In the genomic region with DNA sequence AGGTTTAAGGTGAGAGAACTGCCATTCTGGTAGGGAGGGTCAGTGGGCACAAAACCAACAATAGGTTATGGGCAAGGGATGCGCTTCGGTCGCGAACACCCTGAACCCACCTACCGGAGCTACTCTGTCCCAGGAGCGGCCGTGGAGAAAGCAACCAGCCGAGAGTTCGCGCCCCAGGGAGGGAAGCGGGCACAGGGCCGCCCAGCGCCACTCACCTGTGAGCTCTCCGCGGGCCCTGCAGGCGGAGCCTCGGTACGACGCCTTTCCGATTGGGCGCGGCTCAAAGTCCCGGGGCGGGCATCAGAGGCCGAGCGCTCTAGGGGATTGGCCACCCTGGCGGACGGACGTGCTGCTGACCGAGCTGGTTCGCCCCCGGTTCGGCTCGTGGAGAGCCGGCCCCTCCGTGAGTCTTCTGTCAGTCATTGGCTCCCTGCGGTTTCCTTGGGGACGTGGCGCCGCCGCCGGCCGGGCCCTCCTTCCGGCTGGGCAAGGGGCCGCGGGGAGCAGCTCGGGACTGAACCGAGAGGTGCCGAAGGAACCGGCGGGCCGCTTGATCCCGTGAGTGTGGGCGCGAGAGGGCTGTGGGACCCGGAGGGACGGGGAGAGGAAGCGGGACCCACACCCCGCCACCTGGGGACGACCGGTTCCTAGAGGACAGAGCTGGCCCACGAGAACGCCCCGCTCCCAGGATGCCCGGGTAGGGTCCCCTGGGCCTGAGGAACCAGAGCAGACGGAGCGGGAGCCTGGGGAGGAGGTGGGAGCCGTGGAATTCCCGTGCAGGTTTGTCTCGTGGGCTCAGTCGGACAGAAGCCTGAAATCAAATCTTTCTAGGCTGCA, we compare ENCODE assay signal across 8 cellular contexts. TPM values are rescaled to one million over a fixed set of nuclear protein-coding genes. Genes with fewer than 3 reads are reported as not detected.
DNase-seq lines count a peak whose midpoint lies in the region; ATAC-seq and TF ChIP-seq lines count a peak whose summit lies in the region.

A gene with protein sequence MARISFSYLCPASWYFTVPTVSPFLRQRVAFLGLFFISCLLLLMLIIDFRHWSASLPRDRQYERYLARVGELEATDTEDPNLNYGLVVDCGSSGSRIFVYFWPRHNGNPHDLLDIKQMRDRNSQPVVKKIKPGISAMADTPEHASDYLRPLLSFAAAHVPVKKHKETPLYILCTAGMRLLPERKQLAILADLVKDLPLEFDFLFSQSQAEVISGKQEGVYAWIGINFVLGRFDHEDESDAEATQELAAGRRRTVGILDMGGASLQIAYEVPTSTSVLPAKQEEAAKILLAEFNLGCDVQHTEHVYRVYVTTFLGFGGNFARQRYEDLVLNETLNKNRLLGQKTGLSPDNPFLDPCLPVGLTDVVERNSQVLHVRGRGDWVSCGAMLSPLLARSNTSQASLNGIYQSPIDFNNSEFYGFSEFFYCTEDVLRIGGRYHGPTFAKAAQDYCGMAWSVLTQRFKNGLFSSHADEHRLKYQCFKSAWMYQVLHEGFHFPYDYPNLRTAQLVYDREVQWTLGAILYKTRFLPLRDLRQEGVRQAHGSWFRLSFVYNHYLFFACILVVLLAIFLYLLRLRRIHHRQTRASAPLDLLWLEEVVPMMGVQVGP (plus strand): TSS at position 479 of the 837 bp plus-strand sequence. CDS start 448 bp downstream, outside the sequence.

- no peaks in the 10 kb centered on the region for H3K9me3 Mint-ChIP-seq in GM23338
- no peaks in the 10 kb centered on the region for H3K9me3 Mint-ChIP-seq in activated T-helper 17 cell treated with anti-CD3 and anti-CD28 coated beads, Interleukin-2, amount 50 U/mL, for 72 hours
- no peaks in the 10 kb centered on the region for H3K9me3 Mint-ChIP-seq in naive thymus-derived CD8-positive, alpha-beta T cell
- H3K9me3 Mint-ChIP-seq in stimulated activated naive B cell treated with anti-CD40 and anti-IgM and Interleukin-4, amounts not matched to agents 10 μg/mL and 1 μg/mL and 100 μg/mL, for 72 hours: no peaks in the 10 kb centered on the region

- no peaks in the 10 kb centered on the region for H3K79me2 ChIP-seq in GM23338 (replicated peaks; ENCODE audit: insufficient read depth)

- POLR2A ChIA-PET in naive thymus-derived CD8-positive, alpha-beta T cell (lab: Charles Lee): interaction anchor here (0.6 to 2.5 kb wide), 6 partner anchors 28 to 229 kb away, joined by 3 to 16 read pairs (median 5); a partner anchor contains a TSS

- H3K4me3 Mint-ChIP-seq in GM23338: peak within 1 kb of the TSS; percentile 85
- H3K4me3 Mint-ChIP-seq in activated T-helper 17 cell treated with anti-CD3 and anti-CD28 coated beads, Interleukin-2, amount 50 U/mL, for 72 hours: peak within 1 kb of the TSS; percentile 88
- H3K4me3 Mint-ChIP-seq in naive thymus-derived CD8-positive, alpha-beta T cell: peak within 1 kb of the TSS; percentile 85 to 97 (median 90)
- peak within 1 kb of the TSS; percentile 84 to 95 for H3K4me3 Mint-ChIP-seq in stimulated activated naive B cell treated with anti-CD40 and anti-IgM and Interleukin-4, amounts not matched to agents 10 μg/mL and 1 μg/mL and 100 μg/mL, for 72 hours

- TF ChIP-seq CTCF in GM23338 (conservative IDR thresholded peaks at IDR 0.05; ENCODE audit: low read depth in 2 of 2) (no peak), fibroblast of mammary gland (conservative IDR thresholded peaks at IDR 0.05; ENCODE audit: control insufficient read depth, insufficient read depth, low read depth, low read length) (no peak)

- no peaks in the 10 kb centered on the region for H3K9me2 ChIP-seq in GM23338 (ENCODE audit: insufficient read depth)

- peak; percentile 97 for DNase-seq in EH (ENCODE audit: low read depth)
- peak; percentile 99 for DNase-seq in GM23338 (ENCODE audit: low spot score)
- peak; percentile 92 for DNase-seq in LHCN-M2 (ENCODE audit: low read depth)
- peak; percentile 92 for DNase-seq in RPMI7951 (ENCODE audit: low read depth)
- DNase-seq in fibroblast of mammary gland (ENCODE audit: low read depth): peak; percentile 92
- DNase-seq in naive thymus-derived CD8-positive, alpha-beta T cell: peak; percentile 70 to 91 (median 82)
- DNase-seq in stimulated activated naive B cell treated with anti-CD40 and anti-IgM and Interleukin-4, amounts not matched to agents 10 μg/mL and 1 μg/mL and 100 μg/mL, for 72 hours: peak; percentile 93

- no peak within 1 kb of the TSS for H3K27ac ChIP-seq in GM23338 (ENCODE audit: low read depth)

- peaks cover 11% of the 10 kb centered on the region for H3K27me3 Mint-ChIP-seq in GM23338 (ENCODE audit: insufficient read depth, low read depth, poor library complexity)
- peaks cover 13% of the 10 kb centered on the region for H3K27me3 Mint-ChIP-seq in activated T-helper 17 cell treated with anti-CD3 and anti-CD28 coated beads, Interleukin-2, amount 50 U/mL, for 72 hours
- peaks cover 3 to 9% (median 8%) of the 10 kb centered on the region in 5 donors for H3K27me3 Mint-ChIP-seq in naive thymus-derived CD8-positive, alpha-beta T cell
- peaks cover 13 to 18% of the 10 kb centered on the region in 2 donors for H3K27me3 Mint-ChIP-seq in stimulated activated naive B cell treated with anti-CD40 and anti-IgM and Interleukin-4, amounts not matched to agents 10 μg/mL and 1 μg/mL and 100 μg/mL, for 72 hours

- H3K4me1 Mint-ChIP-seq in GM23338: peaks cover 13% of the 10 kb centered on the region
- H3K4me1 Mint-ChIP-seq in activated T-helper 17 cell treated with anti-CD3 and anti-CD28 coated beads, Interleukin-2, amount 50 U/mL, for 72 hours: peaks cover 13% of the 10 kb centered on the region
- H3K4me1 Mint-ChIP-seq in naive thymus-derived CD8-positive, alpha-beta T cell: peaks cover 9 to 29% (median 23%) of the 10 kb centered on the region in 4 donors
- H3K4me1 Mint-ChIP-seq in stimulated activated naive B cell treated with anti-CD40 and anti-IgM and Interleukin-4, amounts not matched to agents 10 μg/mL and 1 μg/mL and 100 μg/mL, for 72 hours: peaks cover 19 to 29% of the 10 kb centered on the region in 2 donors

- peaks cover 14% of the 10 kb centered on the region for H3K27me3 ChIP-seq in GM23338 (ENCODE audit: insufficient read depth)

- H3K27ac Mint-ChIP-seq in GM23338: peak within 1 kb of the TSS; percentile 38; the same call in 1 of the 2 replicates
- H3K27ac Mint-ChIP-seq in activated T-helper 17 cell treated with anti-CD3 and anti-CD28 coated beads, Interleukin-2, amount 50 U/mL, for 72 hours: peak within 1 kb of the TSS; percentile 86
- H3K27ac Mint-ChIP-seq in naive thymus-derived CD8-positive, alpha-beta T cell: peak within 1 kb of the TSS; percentile 32 to 93 (median 75)
- H3K27ac Mint-ChIP-seq in stimulated activated naive B cell treated with anti-CD40 and anti-IgM and Interleukin-4, amounts not matched to agents 10 μg/mL and 1 μg/mL and 100 μg/mL, for 72 hours: peak within 1 kb of the TSS; percentile 97

- H3K4me1 ChIP-seq in GM23338 (ENCODE audit: insufficient read depth): peaks cover 3% of the 10 kb centered on the region; the same call in 1 of the 2 replicates

- no peaks in the 10 kb centered on the region for H3K36me3 Mint-ChIP-seq in GM23338 (ENCODE audit: low read depth)
- peaks cover 18% of the 10 kb centered on the region for H3K36me3 Mint-ChIP-seq in activated T-helper 17 cell treated with anti-CD3 and anti-CD28 coated beads, Interleukin-2, amount 50 U/mL, for 72 hours (ENCODE audit: low read depth)
- peaks cover 0 to 4% (median 3%) of the 10 kb centered on the region in 3 donors for H3K36me3 Mint-ChIP-seq in naive thymus-derived CD8-positive, alpha-beta T cell
- peaks cover 4 to 10% of the 10 kb centered on the region in 2 donors for H3K36me3 Mint-ChIP-seq in stimulated activated naive B cell treated with anti-CD40 and anti-IgM and Interleukin-4, amounts not matched to agents 10 μg/mL and 1 μg/mL and 100 μg/mL, for 72 hours

- no peaks in the 10 kb centered on the region for H4K20me1 ChIP-seq in GM23338 (replicated peaks; ENCODE audit: insufficient read depth)

- H3K4me2 ChIP-seq in GM23338: peak within 1 kb of the TSS; percentile 93

- H3K4me3 ChIP-seq in GM23338 (peak within 1 kb of the TSS; percentile 91), fibroblast of mammary gland (ENCODE audit: control insufficient read depth, low read depth, low read length) (peak within 1 kb of the TSS; percentile 73)

- H3K36me3 ChIP-seq in GM23338 (ENCODE audit: insufficient read depth): no peaks in the 10 kb centered on the region

- no peaks in the 10 kb centered on the region for H3F3A ChIP-seq in GM23338 (replicated peaks; ENCODE audit: low read depth)

- H2AFZ ChIP-seq in GM23338: peak within 1 kb of the TSS; percentile 99

- ATAC-seq in GM23338: peak; percentile 97
- peak; percentile 98 for ATAC-seq in activated T-helper 17 cell treated with anti-CD3 and anti-CD28 coated beads, Interleukin-2, amount 50 U/mL, for 72 hours (replicated peaks)
- peak; percentile 97 to 99 for ATAC-seq in naive thymus-derived CD8-positive, alpha-beta T cell
- ATAC-seq in stimulated activated naive B cell treated with anti-CD40 and anti-IgM and Interleukin-4, amounts not matched to agents 10 μg/mL and 1 μg/mL and 100 μg/mL, for 72 hours (replicated peaks): peak; percentile 98 to 99

TF ChIP-seq in GM23338, 12 proteins besides CTCF, POLR2A, EP300 and RAD21:
- no peak for TF ChIP-seq ZNF114 (CRISPR knock-in tag; IDR thresholded peaks at IDR 0.05)
- peak; percentile 54 for TF ChIP-seq CREB1 (CRISPR knock-in tag; IDR thresholded peaks at IDR 0.05; ENCODE audit: low read depth)
- peak; percentile 74 for TF ChIP-seq POLR2AphosphoS5 (IDR thresholded peaks at IDR 0.05; ENCODE audit: low read depth)
- TF ChIP-seq STAT1 (IDR thresholded peaks at IDR 0.05; ENCODE audit: unreplicated experiment): no peak
TF ChIP-seq in GM23338: peak in this region for 2.

RNA-seq across cellular contexts. Expression of the gene that starts here (rescaled TPM):
- 11.8 and 12.6 TPM in 2 replicates for total RNA-seq in GM23338 (2014; rRNA removed; shearing (Covaris generic))
- 1.0 and 1.7 TPM in 2 replicates for polyA plus RNA-seq in GM23338 (2016; fragmentation: Nextera tagmentation; extraction: Ambion mirVana)
- 7.4 and 8.0 TPM in 2 replicates for total RNA-seq in LHCN-M2 (2014; rRNA removed)
- polyA plus RNA-seq in LHCN-M2 (2012): 3.1 TPM
- 4.6 and 4.8 TPM in 2 replicates for total RNA-seq in RPMI7951 (2014; rRNA removed; shearing (Covaris generic))
- total RNA-seq in activated T-helper 17 cell treated with anti-CD3 and anti-CD28 coated beads, Interleukin-2, amount 50 U/mL, for 72 hours: 1 to 10 TPM; 2.9 to 4.2 TPM
- 1 to 10 TPM; 2.8 to 2.9 TPM for total RNA-seq in naive thymus-derived CD8-positive, alpha-beta T cell
- polyA plus RNA-seq in naive thymus-derived CD8-positive, alpha-beta T cell: under 1 TPM; 0.33 to 0.83 (median 0.82) TPM

Comparison
In these comparisons a context has a peak if more than half of its experiments do, and no peak if none do; other contexts are left out.
1. H3K27ac Mint-ChIP-seq: peak in every context shown above with its lines; median percentile 97 in stimulated activated naive B cell treated with anti-CD40 and anti-IgM and Interleukin-4, amounts not matched to agents 10 μg/mL and 1 μg/mL and 100 μg/mL, for 72 hours; 86 in activated T-helper 17 cell treated with anti-CD3 and anti-CD28 coated beads, Interleukin-2, amount 50 U/mL, for 72 hours; 75 in naive thymus-derived CD8-positive, alpha-beta T cell; 38 in GM23338.